In genomic region chr2:181396575-181397062, GRCh38 we compare ENCODE assay signal across 18 cellular contexts.
DNase-seq lines count a peak whose midpoint lies in the region; ATAC-seq and TF ChIP-seq lines count a peak whose summit lies in the region.
"Had no signal": no experiment of that assay in that cellular context is flagged by ENCODE, and none has a peak within 500 bp of the region (broad histone marks: within the 10 kb centered on the region; RNA-seq: fewer than 3 reads in every experiment).

No MANE protein-coding gene starts in this region.

- CTCF ChIA-PET in HEK293T (lab: Yijun Ruan, JAX) = no interaction called here

- peak overlapping the region; percentile 12 for H3K4me3 Mint-ChIP-seq in type B pancreatic cell
- H3K4me3 Mint-ChIP-seq: central memory CD8-positive, alpha-beta T cell; GM23338; stimulated activated naive CD8-positive, alpha-beta T cell treated with anti-CD3 and anti-CD28 coated beads, Interleukin-15, Interleukin-2, amounts not matched to agents 100 ng/mL and 50 ng/mL, for 24 hours had no signal

- no peak for ATAC-seq in HG03521 (IDR thresholded peaks at IDR 0.05; ENCODE audit: unreplicated experiment)
- ATAC-seq: GM23338, K562, upper lobe of right lung had no signal

- H3K27ac Mint-ChIP-seq in type B pancreatic cell = no peak overlapping the region
- H3K27ac Mint-ChIP-seq: GM23338; stimulated activated naive CD8-positive, alpha-beta T cell treated with anti-CD3 and anti-CD28 coated beads, Interleukin-15, Interleukin-2, amounts not matched to agents 100 ng/mL and 50 ng/mL, for 24 hours had no signal

- H3K36me3 Mint-ChIP-seq in type B pancreatic cell = no peaks in the 10 kb centered on the region

- no peaks in the 10 kb centered on the region for H3K27me3 Mint-ChIP-seq in type B pancreatic cell
- H3K27me3 Mint-ChIP-seq: CD8-positive, alpha-beta memory T cell; central memory CD8-positive, alpha-beta T cell; stimulated activated naive CD8-positive, alpha-beta T cell treated with anti-CD3 and anti-CD28 coated beads, Interleukin-15, Interleukin-2, amounts not matched to agents 100 ng/mL and 50 ng/mL, for 24 hours had no signal

- DNase-seq in NCI-H1694 treated with DMSO at 0.1 percent for 48 hours (lab: John Stamatoyannopoulos, UW) (peak; percentile 16), NCI-H1694 (lab: John Stamatoyannopoulos, UW) (no peak), MV-4-11 (lab: John Stamatoyannopoulos, UW) (peak; percentile 29), fibroblast of gingiva (ENCODE audit: low read depth) (peak; percentile 45), type B pancreatic cell (ENCODE audit: extremely low spot score, unreplicated experiment) (no peak), HEK293T (ENCODE audit: extremely low spot score) (no peak), HuH-7.5 (ENCODE audit: low spot score) (no peak)
- DNase-seq: activated CD4-positive, CD25-positive, alpha-beta regulatory T cell treated with anti-CD3 and anti-CD28 coated beads, Interleukin-2, amount 50 U/mL, for 72 hours; activated effector memory CD4-positive, alpha-beta T cell treated with Interleukin-2 at 50 U/mL for 16 hours; CD8-positive, alpha-beta memory T cell; effector CD4-positive, alpha-beta T cell; NCI-H187 treated with DMSO at 0.1 percent for 48 hours; upper lobe of right lung had no signal

- POLR2A ChIA-PET in HEK293T (lab: Yijun Ruan, JAX) = no interaction called here

- peaks cover 5% of the 10 kb centered on the region for H3K9me3 Mint-ChIP-seq in type B pancreatic cell
- H3K9me3 Mint-ChIP-seq: central memory CD8-positive, alpha-beta T cell; GM23338 had no signal

- peaks cover 35% of the 10 kb centered on the region for H3K4me1 Mint-ChIP-seq in type B pancreatic cell (ENCODE audit: unreplicated experiment)

- no peak for TF ChIP-seq CTCF in type B pancreatic cell (conservative IDR thresholded peaks at IDR 0.05)

TF ChIP-seq in HEK293T, 16 proteins besides CTCF, POLR2A, EP300 and RAD21:
- TF ChIP-seq ELF4 (IDR thresholded peaks at IDR 0.05) (no peak), PKNOX1 (IDR thresholded peaks at IDR 0.05) (no peak), SUZ12 (IDR thresholded peaks at IDR 0.05) (no peak), BHLHE40 (IDR thresholded peaks at IDR 0.05; ENCODE audit: borderline replicate concordance) (no peak), LEF1 (IDR thresholded peaks at IDR 0.05; ENCODE audit: borderline replicate concordance) (no peak), CTBP1 (IDR thresholded peaks at IDR 0.05; ENCODE audit: borderline replicate concordance) (no peak), HDGF (IDR thresholded peaks at IDR 0.05; ENCODE audit: borderline replicate concordance) (no peak), TARDBP (IDR thresholded peaks at IDR 0.05) (no peak), L3MBTL2 (conservative IDR thresholded peaks at IDR 0.05) (no peak), NFRKB (IDR thresholded peaks at IDR 0.05) (no peak), FOXA1 (IDR thresholded peaks at IDR 0.05) (no peak)

Comparison
In these comparisons a context has a peak if more than half of its experiments do, and no peak if none do; other contexts are left out.
1. DNase-seq: peak in NCI-H1694 treated with DMSO at 0.1 percent for 48 hours (single experiment), MV-4-11 (single experiment) and fibroblast of gingiva (single experiment); none in NCI-H1694 (single experiment), type B pancreatic cell (single experiment), HEK293T (single experiment) and HuH-7.5 (single experiment).